Comparison of ENCODE assay signal across 8 cellular contexts in the genomic region with DNA sequence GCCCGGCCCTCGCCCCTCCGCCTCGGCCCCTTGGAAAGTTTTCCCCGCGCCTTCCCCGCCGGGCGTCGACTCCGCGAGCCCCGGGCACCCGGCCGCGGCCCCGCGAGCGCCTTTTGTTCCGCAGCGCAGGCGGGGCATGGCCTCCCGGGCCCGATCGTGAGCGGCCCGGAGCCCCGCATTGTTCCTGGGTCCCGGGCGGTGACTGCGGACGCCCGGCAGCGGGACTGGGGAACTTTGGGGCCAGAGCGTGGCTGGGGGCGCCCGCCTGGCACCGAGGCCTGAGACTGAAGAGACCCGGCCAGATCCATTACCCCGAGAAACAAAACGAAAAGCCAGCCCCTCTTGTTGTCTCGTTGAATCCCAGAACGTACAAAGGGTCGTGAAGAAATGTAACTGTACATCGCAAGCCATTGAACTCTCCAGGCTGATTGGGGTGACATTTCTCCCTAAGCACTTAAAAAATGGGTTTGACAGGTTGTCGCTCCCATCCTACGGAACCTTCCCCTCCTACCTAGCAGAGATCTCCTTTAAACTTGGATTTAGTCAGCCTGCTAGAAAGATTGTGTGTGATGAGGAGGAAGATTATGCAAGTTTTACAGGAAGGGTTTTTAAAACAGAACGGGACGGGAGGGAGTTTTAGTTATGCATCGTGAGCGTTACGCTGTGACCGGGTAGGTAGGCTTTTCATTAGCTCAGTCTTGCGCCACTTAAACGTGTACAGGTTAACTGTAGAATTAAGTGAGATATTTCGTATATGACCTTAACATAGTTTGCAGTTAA. TPM values are rescaled to one million over a fixed set of nuclear protein-coding genes. Genes with fewer than 3 reads are reported as not detected.
A peak's percentile ranks its signal among the peaks of the same experiment; 100 is the strongest.
DNase-seq lines count a peak whose midpoint lies in the region; ATAC-seq and TF ChIP-seq lines count a peak whose summit lies in the region.

No MANE protein-coding gene starts in this region.

- TF ChIP-seq RAD21 in SK-N-SH (IDR thresholded peaks at IDR 0.05; ENCODE audit: low read length) = no peak

- H3K4me2 ChIP-seq in SK-N-SH = peak overlapping the region; percentile 77

- H3K4me3 ChIP-seq in SK-N-SH (ENCODE audit: low read depth in 2 of 2, low read length in 1 of 2) = peak overlapping the region; percentile 78 to 83
- H3K4me3 ChIP-seq in thyroid gland (replicated peaks in 1 of 3) = peak overlapping the region; percentile 77 to 95 (median 91)

- no peaks in the 10 kb centered on the region for H3F3A ChIP-seq in SK-N-SH (replicated peaks; ENCODE audit: insufficient read depth)

- POLR2A ChIA-PET in SK-N-SH (lab: Yijun Ruan, JAX) = no interaction called here

- TF ChIP-seq EP300 in SK-N-SH (IDR thresholded peaks at IDR 0.05; ENCODE audit: borderline replicate concordance in 1 of 2, low read depth in 1 of 2, low read length in 1 of 2) = no peak

- H3K27ac ChIP-seq in SK-N-SH (ENCODE audit: low read depth in 2 of 2, low read length in 1 of 2) (peak overlapping the region; percentile 86 to 93), thyroid gland (peak overlapping the region; percentile 85 to 98 (median 94))

- peak; percentile 24 for ATAC-seq in GM19452 (IDR thresholded peaks at IDR 0.05; ENCODE audit: unreplicated experiment)
- ATAC-seq in HG03521 (IDR thresholded peaks at IDR 0.05; ENCODE audit: unreplicated experiment) = peak; percentile 21

- H3K27me3 ChIP-seq in SK-N-SH (ENCODE audit: insufficient read depth) (no peaks in the 10 kb centered on the region), thyroid gland (no peaks in the 10 kb centered on the region)

- peak in 1 of 2 donors; percentile 28 for TF ChIP-seq POLR2A in thyroid gland (IDR thresholded peaks at IDR 0.05)

- H3K9ac ChIP-seq in SK-N-SH = peak overlapping the region; percentile 91

- H2AFZ ChIP-seq in SK-N-SH (ENCODE audit: low read depth) = peak overlapping the region; percentile 12; the same call in 1 of the 2 replicates

- CTCF ChIA-PET in SK-N-SH (lab: Yijun Ruan, JAX) = interaction anchor here (1.0 to 1.9 kb wide), 4 partner anchors 9 to 39 kb away, joined by 3 to 13 read pairs (median 4); no protein-coding TSS in a partner anchor

- no peaks in the 10 kb centered on the region for H3K9me3 ChIP-seq in SK-N-SH
- no peaks in the 10 kb centered on the region for H3K9me3 ChIP-seq in thyroid gland

- no peak; the same call in 1 of the 2 replicates for TF ChIP-seq CTCF in SK-N-SH (IDR thresholded peaks at IDR 0.05)
- no peak for TF ChIP-seq CTCF in thyroid gland (IDR thresholded peaks at IDR 0.05)

- WGBS in SK-N-SH (ENCODE audit: low lambda C conversion rate) = 2% methylated on average over 23 of the region's 56 CpGs
- 1% methylated on average over 16 to 18 of the region's 56 CpGs for WGBS in thyroid gland, 2 donors

- H3K79me2 ChIP-seq in SK-N-SH (ENCODE audit: insufficient read depth) = peaks cover 53% of the 10 kb centered on the region

- H3K4me1 ChIP-seq in SK-N-SH (ENCODE audit: control insufficient read depth in 1 of 2, insufficient read depth in 2 of 2, low read depth in 1 of 2, low read length in 1 of 2) (peaks cover 4 to 12% of the 10 kb centered on the region in 2 experiments; a peak in 3 of 4 replicates), thyroid gland (peaks cover 11 to 36% of the 10 kb centered on the region in 2 donors)

- peaks cover 52% of the 10 kb centered on the region for H4K20me1 ChIP-seq in SK-N-SH (ENCODE audit: insufficient read depth)

- no peaks in the 10 kb centered on the region for H3K9me2 ChIP-seq in SK-N-SH

- DNase-seq in ELF-1 (ENCODE audit: low read depth, low spot score) (peak; percentile 35), SK-N-SH (peak; percentile 23), dedifferentiated amniotic fluid mesenchymal stem cell (ENCODE audit: extremely low spot score) (peak; percentile 32), lung microvascular endothelial cell (ENCODE audit: low read depth in 2 of 2) (peak; percentile 49 to 57), thyroid gland (peak in 1 of 2 donors; percentile 25), GOT3 (lab: John Stamatoyannopoulos, UW) (no peak)

- H3K36me3 ChIP-seq in SK-N-SH (replicated peaks in 1 of 2; ENCODE audit: control insufficient read depth in 1 of 2, insufficient read depth in 2 of 2, low read length in 1 of 2) = no peaks in the 10 kb centered on the region
- no peaks in the 10 kb centered on the region for H3K36me3 ChIP-seq in thyroid gland

- intact Hi-C loops in thyroid gland (cut with DNase I) = loop anchor here (5.0 kb wide), 1 partner anchor 37 kb away; no protein-coding TSS in a partner anchor

TF ChIP-seq in SK-N-SH, 30 proteins besides CTCF, POLR2A, EP300 and RAD21:
- TF ChIP-seq, protein P1, sequence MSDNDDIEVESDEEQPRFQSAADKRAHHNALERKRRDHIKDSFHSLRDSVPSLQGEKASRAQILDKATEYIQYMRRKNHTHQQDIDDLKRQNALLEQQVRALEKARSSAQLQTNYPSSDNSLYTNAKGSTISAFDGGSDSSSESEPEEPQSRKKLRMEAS (IDR thresholded peaks at IDR 0.05; ENCODE audit: low read depth) = no peak
- no peak for TF ChIP-seq CHD2 (IDR thresholded peaks at IDR 0.05; ENCODE audit: low read length, partially characterized antibody)

RNA-seq across cellular contexts. Expression of a gene that starts 0.8 kb away (rescaled TPM):
- 70.7 and 82.9 TPM in 2 replicates for polyA plus RNA-seq in SK-N-SH (2012; rRNA removed)
- 108 and 115 TPM in 2 replicates for polyA plus RNA-seq in SK-N-SH (2012; cell fraction: cytosol; rRNA removed)
- polyA plus RNA-seq in SK-N-SH (2012; cell fraction: nucleus; rRNA removed) = 28.0 and 48.3 TPM in 2 replicates
- total RNA-seq in lung microvascular endothelial cell (165 and 184 TPM in 2 replicates), thyroid gland (100 to 1,000 TPM; 139 to 196 (median 181) TPM)

RNA-seq across cellular contexts. Expression of a gene that starts 52.2 kb away (rescaled TPM):
- polyA plus RNA-seq in SK-N-SH (2012; rRNA removed) = not detected in 2 replicates
- polyA plus RNA-seq in SK-N-SH (2012; cell fraction: cytosol; rRNA removed) = not detected in 2 replicates
- not detected in 2 replicates for polyA plus RNA-seq in SK-N-SH (2012; cell fraction: nucleus; rRNA removed)
- total RNA-seq in lung microvascular endothelial cell = not detected in 2 replicates
- 1 to 10 TPM in 2 of 4 donors, under 1 TPM in 2; 0.56 to 1.4 (median 1.1) TPM for total RNA-seq in thyroid gland
